12 cellular contexts compared by ENCODE assay signal in genomic region chr13:99332456-99332855, GRCh38. TPM values are rescaled to one million over a fixed set of nuclear protein-coding genes. Genes with fewer than 3 reads are reported as not detected.
DNase-seq lines count a peak whose midpoint lies in the region; ATAC-seq and TF ChIP-seq lines count a peak whose summit lies in the region.
"Had no signal": no experiment of that assay in that cellular context is flagged by ENCODE, and none has a peak within 500 bp of the region (broad histone marks: within the 10 kb centered on the region; RNA-seq: fewer than 3 reads in every experiment).

No MANE protein-coding gene starts in this region.

- H3K36me3 Mint-ChIP-seq in activated T-helper 17 cell treated with anti-CD3 and anti-CD28 coated beads, Interleukin-2, amount 50 U/mL, for 72 hours (ENCODE audit: low read depth) = peaks cover 72% of the 10 kb centered on the region
- H3K36me3 Mint-ChIP-seq in CD4-positive, alpha-beta memory T cell = peaks cover 46 to 51% of the 10 kb centered on the region in 2 donors

- H3K9me3 Mint-ChIP-seq in activated T-helper 17 cell treated with anti-CD3 and anti-CD28 coated beads, Interleukin-2, amount 50 U/mL, for 72 hours = no peaks in the 10 kb centered on the region
- H3K9me3 Mint-ChIP-seq in CD4-positive, alpha-beta memory T cell = no peaks in the 10 kb centered on the region

- peak overlapping the region; percentile 76 for H3K27ac Mint-ChIP-seq in activated T-helper 17 cell treated with anti-CD3 and anti-CD28 coated beads, Interleukin-2, amount 50 U/mL, for 72 hours
- H3K27ac Mint-ChIP-seq in CD4-positive, alpha-beta memory T cell = peak overlapping the region in 1 of 7 donors; percentile 41

- DNase-seq in Right ventricle myocardium inferior (ENCODE audit: missing footprints) (peak; percentile 50), right atrium auricular region (ENCODE audit: low spot score) (no peak), NCI-H526 (lab: John Stamatoyannopoulos, UW) (no peak), SKM-1 (lab: John Stamatoyannopoulos, UW; ENCODE audit: unreplicated experiment) (no peak)
- no peak for DNase-seq in stimulated activated CD4-positive, alpha-beta T cell treated with anti-CD3 and anti-CD28 coated beads, Interleukin-2, amount 100 ng/mL, for 24 hours
- no peak for DNase-seq in CD4-positive, alpha-beta memory T cell
- DNase-seq: DMS153, dorsolateral prefrontal cortex, mesendoderm, occipital lobe had no signal

- intact Hi-C loops in Right ventricle myocardium inferior (cut with DNase I) = no loop called here
- intact Hi-C loops in CD4-positive, alpha-beta memory T cell (cut with micrococcal nuclease) = no loop called here

- POLR2A ChIA-PET in CD4-positive, alpha-beta memory T cell (lab: Charles Lee; ENCODE audit: partially characterized antibody) = interaction anchor here (0.7 to 1.9 kb wide), 8 partner anchors 10 to 169 kb away, joined by 3 to 6 read pairs (median 4); partner anchors contain the start of gene TM9SF2

- H3K27me3 ChIP-seq in right atrium auricular region = no peaks in the 10 kb centered on the region
- H3K27me3 ChIP-seq in CD4-positive, alpha-beta memory T cell (ENCODE audit: insufficient read depth, low read length) = no peaks in the 10 kb centered on the region
- H3K27me3 ChIP-seq: dorsolateral prefrontal cortex had no signal

- CTCF ChIA-PET in CD4-positive, alpha-beta memory T cell (lab: Charles Lee; ENCODE audit: partially characterized antibody) = interaction anchor here (1.6 to 4.6 kb wide), 2 partner anchors 20 to 104 kb away, joined by 6 to 17 read pairs; no protein-coding TSS in a partner anchor

- H3K4me3 Mint-ChIP-seq in activated T-helper 17 cell treated with anti-CD3 and anti-CD28 coated beads, Interleukin-2, amount 50 U/mL, for 72 hours = peak overlapping the region; percentile 23
- H3K4me3 Mint-ChIP-seq in CD4-positive, alpha-beta memory T cell = no peak overlapping the region

- no peak for TF ChIP-seq CTCF in right atrium auricular region (IDR thresholded peaks at IDR 0.05)

- no peak overlapping the region for H3K27ac ChIP-seq in right atrium auricular region
- no peak overlapping the region for H3K27ac ChIP-seq in CD4-positive, alpha-beta memory T cell (ENCODE audit: low read depth, low read length)
- H3K27ac ChIP-seq: dorsolateral prefrontal cortex had no signal

- ATAC-seq in Right ventricle myocardium inferior (peak; percentile 28), HG02840 (IDR thresholded peaks at IDR 0.05; ENCODE audit: low FRiP score, unreplicated experiment) (peak; percentile 14)
- ATAC-seq in activated T-helper 17 cell treated with anti-CD3 and anti-CD28 coated beads, Interleukin-2, amount 50 U/mL, for 72 hours (replicated peaks) = no peak

- no peaks in the 10 kb centered on the region for H3K4me1 ChIP-seq in right atrium auricular region
- peaks cover 39% of the 10 kb centered on the region for H3K4me1 ChIP-seq in CD4-positive, alpha-beta memory T cell (ENCODE audit: insufficient read depth, low read length)

- peaks cover 34% of the 10 kb centered on the region for H3K4me1 Mint-ChIP-seq in activated T-helper 17 cell treated with anti-CD3 and anti-CD28 coated beads, Interleukin-2, amount 50 U/mL, for 72 hours
- peaks cover 32 to 69% (median 50%) of the 10 kb centered on the region in 4 donors for H3K4me1 Mint-ChIP-seq in CD4-positive, alpha-beta memory T cell

- H3K4me3 ChIP-seq in right atrium auricular region = no peak overlapping the region
- no peak overlapping the region for H3K4me3 ChIP-seq in CD4-positive, alpha-beta memory T cell (ENCODE audit: low read length in 2 of 2)
- H3K4me3 ChIP-seq: dorsolateral prefrontal cortex had no signal

- no peaks in the 10 kb centered on the region for H3K36me3 ChIP-seq in right atrium auricular region
- H3K36me3 ChIP-seq in CD4-positive, alpha-beta memory T cell (ENCODE audit: insufficient read depth, low read length) = peaks cover 5% of the 10 kb centered on the region

- H3K27me3 Mint-ChIP-seq in activated T-helper 17 cell treated with anti-CD3 and anti-CD28 coated beads, Interleukin-2, amount 50 U/mL, for 72 hours = no peaks in the 10 kb centered on the region
- H3K27me3 Mint-ChIP-seq in CD4-positive, alpha-beta memory T cell = no peaks in the 10 kb centered on the region

- H3K9me3 ChIP-seq in right atrium auricular region = no peaks in the 10 kb centered on the region
- no peaks in the 10 kb centered on the region for H3K9me3 ChIP-seq in CD4-positive, alpha-beta memory T cell (ENCODE audit: control insufficient read depth in 1 of 2, low read length in 2 of 2)

RNA-seq across cellular contexts. Expression of gene GPR183, which starts 25.3 kb away (rescaled TPM):
- total RNA-seq in Right ventricle myocardium inferior (2.7 TPM), right atrium auricular region (10 to 100 TPM in 1 of 2 donors, 1 to 10 TPM in 1; 7.6 to 13.3 TPM)
- total RNA-seq in activated T-helper 17 cell treated with anti-CD3 and anti-CD28 coated beads, Interleukin-2, amount 50 U/mL, for 72 hours = 10 to 100 TPM; 92.4 to 95.1 TPM
- 100 to 1,000 TPM; 203 to 204 TPM for total RNA-seq in CD4-positive, alpha-beta memory T cell
- 100 to 1,000 TPM; 563 to 954 TPM for polyA plus RNA-seq in CD4-positive, alpha-beta memory T cell

Comparison
In these comparisons a context has a peak if more than half of its experiments do, and no peak if none do; other contexts are left out.
1. RNA of gene GPR183, which starts 25.3 kb away (total RNA-seq): 203 to 204 TPM in CD4-positive, alpha-beta memory T cell and 92.4 to 95.1 TPM in activated T-helper 17 cell treated with anti-CD3 and anti-CD28 coated beads, Interleukin-2, amount 50 U/mL, for 72 hours; 7.6 to 13.3 TPM in right atrium auricular region and 2.7 TPM in Right ventricle myocardium inferior (single experiment); every median in the first group is over 4 times any median in the second.